Comparison of ENCODE assay signal across 20 cellular contexts in the genomic region with DNA sequence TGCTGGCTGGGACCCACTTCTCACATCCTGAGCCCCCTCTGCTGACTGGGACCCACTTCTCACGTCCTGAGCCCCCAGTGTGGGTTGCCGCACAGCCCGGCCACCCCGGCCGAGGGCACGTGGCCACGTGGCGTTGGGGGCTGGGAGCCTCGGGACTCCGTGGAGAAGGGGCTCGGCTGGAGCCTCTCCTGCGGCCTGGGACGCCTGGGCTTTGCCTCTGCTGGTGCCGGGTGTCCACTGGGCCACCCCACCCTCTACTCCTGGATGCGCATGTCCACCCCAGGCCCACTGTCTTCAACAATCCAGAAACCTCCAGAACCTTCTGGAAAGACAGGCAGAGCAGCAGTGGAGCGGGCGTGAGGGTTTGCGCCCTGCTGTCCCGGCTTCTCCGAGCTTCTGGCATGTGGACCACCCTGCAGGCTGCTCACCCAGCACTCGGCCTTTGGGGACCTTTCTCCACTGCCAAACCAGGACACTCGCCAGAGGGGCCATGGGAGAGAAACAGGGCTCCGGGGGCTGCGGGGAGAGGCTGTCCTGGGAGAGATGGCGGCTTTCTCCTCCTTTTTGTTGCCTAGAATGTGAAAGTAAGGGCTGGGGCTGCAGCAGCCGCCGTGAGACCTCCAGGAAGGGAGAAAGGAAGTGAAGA. TPM values are rescaled to one million over a fixed set of nuclear protein-coding genes. Genes with fewer than 3 reads are reported as not detected.
DNase-seq lines count a peak whose midpoint lies in the region; ATAC-seq, FAIRE-seq and TF ChIP-seq lines count a peak whose summit lies in the region.
"Had no signal": no experiment of that assay in that cellular context is flagged by ENCODE, and none has a peak within 500 bp of the region (broad histone marks: within the 10 kb centered on the region; RNA-seq: fewer than 3 reads in every experiment).

No MANE protein-coding gene starts in this region.

- no peak overlapping the region for H3K4me3 ChIP-seq in BLaER1 treated with 17β-estradiol and CSF1 and Interleukin-3, amounts not matched to agents 10 nM and 100 nM
- H3K4me3 ChIP-seq in kidney (ENCODE audit: low read length in 2 of 2): no peak overlapping the region
- H3K4me3 ChIP-seq: A549 had no signal

- no peak overlapping the region for H3K27ac Mint-ChIP-seq in activated naive CD4-positive, alpha-beta T cell treated with anti-CD3 and anti-CD28 coated beads, Interleukin-2, amount 50 U/mL, for 24 hours
- H3K27ac Mint-ChIP-seq in T-helper 1 cell treated with Interleukin-12 subunit alpha and Interleukin-12 subunit beta and Interleukin-4 antibody, amounts not matched to agents 30 μg/mL and 1 μg/mL, for 36 hours: peak overlapping the region; percentile 24

- H3K27me3 Mint-ChIP-seq in activated naive CD4-positive, alpha-beta T cell treated with anti-CD3 and anti-CD28 coated beads, Interleukin-2, amount 50 U/mL, for 24 hours: no peaks in the 10 kb centered on the region
- peaks cover 7% of the 10 kb centered on the region for H3K27me3 Mint-ChIP-seq in T-helper 1 cell treated with Interleukin-12 subunit alpha and Interleukin-12 subunit beta and Interleukin-4 antibody, amounts not matched to agents 30 μg/mL and 1 μg/mL, for 36 hours (ENCODE audit: low read depth)

- peak overlapping the region in 3 of 11 experiments; percentile 21 to 44 (median 38); a peak in 2 of 22 replicates for H3K9ac ChIP-seq in BLaER1 treated with 17β-estradiol and CSF1 and Interleukin-3, amounts not matched to agents 10 nM and 100 nM
- H3K9ac ChIP-seq in kidney (ENCODE audit: low read length in 2 of 2): no peak overlapping the region

- no peak for FAIRE-seq in kidney (lab: Jason Lieb, UNC)
- FAIRE-seq: A549, H1 had no signal

- no peaks in the 10 kb centered on the region for H3K36me3 ChIP-seq in BLaER1 treated with 17β-estradiol and CSF1 and Interleukin-3, amounts not matched to agents 10 nM and 100 nM
- H3K36me3 ChIP-seq in kidney (ENCODE audit: control insufficient read depth in 1 of 2, insufficient read depth in 2 of 2, low read length in 2 of 2): no peaks in the 10 kb centered on the region

- no peak for TF ChIP-seq CTCF in kidney (IDR thresholded peaks at IDR 0.05; ENCODE audit: borderline replicate concordance, extremely low read depth, insufficient read depth)

- H3K36me3 Mint-ChIP-seq in activated naive CD4-positive, alpha-beta T cell treated with anti-CD3 and anti-CD28 coated beads, Interleukin-2, amount 50 U/mL, for 24 hours: no peaks in the 10 kb centered on the region
- H3K36me3 Mint-ChIP-seq in T-helper 1 cell treated with Interleukin-12 subunit alpha and Interleukin-12 subunit beta and Interleukin-4 antibody, amounts not matched to agents 30 μg/mL and 1 μg/mL, for 36 hours (ENCODE audit: low read depth): no peaks in the 10 kb centered on the region
- H3K36me3 Mint-ChIP-seq: CD14-positive monocyte had no signal

- DNase-seq in activated naive CD4-positive, alpha-beta T cell (lab: John Stamatoyannopoulos, UW): no peak
- DNase-seq in kidney: peak; percentile 73
- no peak for DNase-seq in NOMO-1 treated with dmso at 0.1 percent for 144 hours (lab: John Stamatoyannopoulos, UW; ENCODE audit: unreplicated experiment)
- no peak for DNase-seq in NCI-H1092 treated with DMSO at 0.1 percent for 48 hours (lab: John Stamatoyannopoulos, UW)
- DNase-seq in sciatic nerve (ENCODE audit: low spot score): no peak
- DNase-seq: DMS 273 treated with DMSO at 0.1 percent for 48 hours, GDM1, KG1, NCI-H1048, NCI-H146, NCI-H2081 treated with DMSO at 0.1 percent for 48 hours, NCI-H510A treated with DMSO at 0.1 percent for 48 hours, NCI-H82 had no signal

- intact Hi-C loops in kidney (cut with DNase I): no loop called here
- intact Hi-C loops in sciatic nerve (cut with DNase I): no loop called here

- peaks cover 0 to 22% (median 0%) of the 10 kb centered on the region in 11 experiments; a peak in 3 of 22 replicates for H4K20me1 ChIP-seq in BLaER1 treated with 17β-estradiol and CSF1 and Interleukin-3, amounts not matched to agents 10 nM and 100 nM

- peaks cover 51 to 97% (median 95%) of the 10 kb centered on the region in 10 experiments for H3K4me1 ChIP-seq in BLaER1 treated with 17β-estradiol and CSF1 and Interleukin-3, amounts not matched to agents 10 nM and 100 nM
- peaks cover 0 to 2% of the 10 kb centered on the region in 2 donors for H3K4me1 ChIP-seq in kidney (ENCODE audit: control insufficient read depth in 1 of 2, insufficient read depth in 1 of 2, low read depth in 1 of 2, low read length in 2 of 2)

- no peaks in the 10 kb centered on the region for H3K9me3 ChIP-seq in BLaER1 treated with 17β-estradiol and CSF1 and Interleukin-3, amounts not matched to agents 10 nM and 100 nM (replicated peaks in 1 of 11)
- H3K9me3 ChIP-seq in kidney (ENCODE audit: control insufficient read depth in 1 of 2, low read length in 2 of 2): no peaks in the 10 kb centered on the region
- H3K9me3 ChIP-seq: A549 had no signal

- no peaks in the 10 kb centered on the region for H3K9me3 Mint-ChIP-seq in activated naive CD4-positive, alpha-beta T cell treated with anti-CD3 and anti-CD28 coated beads, Interleukin-2, amount 50 U/mL, for 24 hours
- H3K9me3 Mint-ChIP-seq in T-helper 1 cell treated with Interleukin-12 subunit alpha and Interleukin-12 subunit beta and Interleukin-4 antibody, amounts not matched to agents 30 μg/mL and 1 μg/mL, for 36 hours: no peaks in the 10 kb centered on the region

- peak overlapping the region in 9 of 11 experiments; percentile 67 to 96 (median 84); a peak in 18 of 22 replicates for H3K4me2 ChIP-seq in BLaER1 treated with 17β-estradiol and CSF1 and Interleukin-3, amounts not matched to agents 10 nM and 100 nM
- H3K4me2 ChIP-seq: A549 had no signal

- H3K4me1 Mint-ChIP-seq in activated naive CD4-positive, alpha-beta T cell treated with anti-CD3 and anti-CD28 coated beads, Interleukin-2, amount 50 U/mL, for 24 hours: peaks cover 28% of the 10 kb centered on the region
- H3K4me1 Mint-ChIP-seq in T-helper 1 cell treated with Interleukin-12 subunit alpha and Interleukin-12 subunit beta and Interleukin-4 antibody, amounts not matched to agents 30 μg/mL and 1 μg/mL, for 36 hours (ENCODE audit: low read depth): peaks cover 21% of the 10 kb centered on the region

- peaks cover 8 to 58% (median 35%) of the 10 kb centered on the region in 11 experiments; a peak in 20 of 22 replicates for H3K27me3 ChIP-seq in BLaER1 treated with 17β-estradiol and CSF1 and Interleukin-3, amounts not matched to agents 10 nM and 100 nM

- no peak for ATAC-seq in sciatic nerve
- ATAC-seq: A549, Panc1 had no signal

- peak overlapping the region; percentile 55 for H3K4me3 Mint-ChIP-seq in activated naive CD4-positive, alpha-beta T cell treated with anti-CD3 and anti-CD28 coated beads, Interleukin-2, amount 50 U/mL, for 24 hours
- H3K4me3 Mint-ChIP-seq in T-helper 1 cell treated with Interleukin-12 subunit alpha and Interleukin-12 subunit beta and Interleukin-4 antibody, amounts not matched to agents 30 μg/mL and 1 μg/mL, for 36 hours: no peak overlapping the region
- H3K4me3 Mint-ChIP-seq: CD14-positive monocyte had no signal

- H3K27ac ChIP-seq in BLaER1 treated with 17β-estradiol and CSF1 and Interleukin-3, amounts not matched to agents 10 nM and 100 nM: no peak overlapping the region; a peak in 1 of 22 replicates
- H3K27ac ChIP-seq in kidney (ENCODE audit: low read depth in 2 of 2, low read length in 2 of 2): no peak overlapping the region
- H3K27ac ChIP-seq: A549 had no signal

RNA-seq across cellular contexts. Expression of a gene that starts 29.9 kb away (rescaled TPM):
- total RNA-seq in kidney: 20.0 TPM
- polyA plus RNA-seq in kidney (ENCODE audit: insufficient read depth, low read depth, low replicate concordance): 22.3 TPM
- 14.5 TPM for total RNA-seq in sciatic nerve

RNA-seq across cellular contexts. Expression of a gene that starts 30.0 kb away (rescaled TPM):
- 19.6 TPM for total RNA-seq in kidney
- 10.3 TPM for polyA plus RNA-seq in kidney (ENCODE audit: insufficient read depth, low read depth, low replicate concordance)
- total RNA-seq in sciatic nerve: 17.7 TPM
